In genomic region chr4:115834441-115834840, GRCh38 we compare ENCODE assay signal across 15 cellular contexts.
"Had no signal": no experiment of that assay in that cellular context is flagged by ENCODE, and none has a peak within 500 bp of the region (broad histone marks: within the 10 kb centered on the region; RNA-seq: fewer than 3 reads in every experiment).

No MANE protein-coding gene starts in this region.

- H3K9me3 ChIP-seq: adrenal gland, psoas muscle, upper lobe of right lung had no signal

- H3K4me1 ChIP-seq: adrenal gland, psoas muscle, sigmoid colon, suprapubic skin, upper lobe of right lung had no signal

- H3K36me3 ChIP-seq: adrenal gland, sigmoid colon, suprapubic skin, upper lobe of right lung had no signal

- DNase-seq: activated CD4-positive, alpha-beta T cell treated with anti-CD3 and anti-CD28 coated beads, Interleukin-2, amount 10 ng/mL, durations not matched to agents 24 days and 14 days; activated naive CD4-positive, alpha-beta T cell treated with anti-CD3 and anti-CD28 coated beads for 36 hours; adrenal gland; caudate nucleus; cortex of kidney; effector memory CD4-positive, alpha-beta T cell; hypothalamus; natural killer cell; psoas muscle; sigmoid colon; stimulated activated naive CD4-positive, alpha-beta T cell treated with Interleukin-2 at 50 U/mL for 16 hours; T-helper 9 cell; upper lobe of right lung had no signal

- H3K27me3 ChIP-seq: adrenal gland, sigmoid colon, suprapubic skin, upper lobe of right lung had no signal

- H3K27ac ChIP-seq: adrenal gland, psoas muscle, sigmoid colon, suprapubic skin, upper lobe of right lung had no signal

- H3K4me3 ChIP-seq: adrenal gland, lung, psoas muscle, sigmoid colon, suprapubic skin, upper lobe of right lung had no signal
